ENCODE assay signal across 1 cellular context in the genomic region with DNA sequence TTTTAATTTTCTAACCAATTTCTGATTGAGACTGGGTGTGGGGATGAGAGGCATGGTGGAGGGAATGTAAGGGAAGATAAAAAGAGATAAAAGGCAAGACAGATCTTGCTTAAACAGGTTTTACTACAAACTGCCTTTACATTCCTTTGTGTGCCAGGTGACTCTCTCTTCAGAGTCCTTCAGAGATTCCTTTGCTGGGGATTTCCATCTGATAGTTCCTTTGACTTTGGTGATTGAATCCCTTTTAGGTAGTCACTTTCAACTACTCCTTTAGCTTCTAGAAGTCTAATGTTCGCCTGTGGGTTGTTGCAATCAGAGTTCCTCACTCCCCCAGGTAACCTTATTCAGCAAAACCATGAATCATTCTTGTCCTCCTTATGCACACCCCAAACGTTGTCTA.
TF ChIP-seq lines count a peak whose summit lies in the region.

No MANE protein-coding gene starts in this region.

TF ChIP-seq in HepG2, 621 proteins besides CTCF, POLR2A, EP300 and RAD21 (continued from another document):
- TF ChIP-seq TIGD3 (CRISPR knock-in tag; IDR thresholded peaks at IDR 0.05; ENCODE audit: borderline replicate concordance), result no peak
- no peak for TF ChIP-seq PLSCR1 (CRISPR knock-in tag; IDR thresholded peaks at IDR 0.05; ENCODE audit: borderline replicate concordance)
- no peak for TF ChIP-seq POLR2G (IDR thresholded peaks at IDR 0.05; ENCODE audit: low read depth, low read length)
